In the genomic region with DNA sequence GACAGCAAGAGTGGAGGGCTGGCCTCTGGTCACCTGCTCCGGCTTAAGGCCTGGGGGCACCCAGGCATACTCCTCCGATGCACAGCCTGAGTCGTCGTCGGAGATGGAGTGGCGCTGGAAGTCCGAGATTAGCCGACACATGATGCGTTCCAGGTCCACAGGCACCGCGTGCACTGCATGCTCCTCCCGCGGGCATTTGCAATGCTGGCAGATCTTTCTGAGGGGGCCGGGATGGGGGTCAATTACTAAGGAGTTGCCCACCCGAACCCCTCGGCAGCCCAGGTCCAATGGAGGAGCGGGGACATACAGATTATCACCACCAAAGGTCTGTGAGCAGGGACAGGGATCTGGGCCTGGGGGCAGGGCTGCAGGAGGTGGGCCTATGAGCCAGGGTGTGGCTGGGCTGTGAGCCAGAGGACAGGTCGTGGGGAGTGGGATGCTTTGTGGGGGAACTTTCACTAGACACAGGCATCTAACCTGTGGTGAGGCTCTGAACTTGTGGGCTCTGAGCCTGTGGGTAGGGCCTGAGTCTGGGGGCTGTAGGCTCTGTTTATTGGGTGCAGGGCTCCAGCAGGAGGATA, we compare ENCODE assay signal across 11 cellular contexts. TPM values are rescaled to one million over a fixed set of nuclear protein-coding genes. Genes with fewer than 3 reads are reported as not detected.
DNase-seq lines count a peak whose midpoint lies in the region; ATAC-seq and TF ChIP-seq lines count a peak whose summit lies in the region.
"Had no signal": no experiment of that assay in that cellular context is flagged by ENCODE, and none has a peak within 500 bp of the region (broad histone marks: within the 10 kb centered on the region; RNA-seq: fewer than 3 reads in every experiment).

No MANE protein-coding gene starts in this region.

- H3K4me3 ChIP-seq in left ventricle myocardium inferior = peak overlapping the region; percentile 69

- no peaks in the 10 kb centered on the region for H3K9me3 ChIP-seq in left ventricle myocardium inferior (replicated peaks)

- peaks cover 20% of the 10 kb centered on the region for H3K4me1 Mint-ChIP-seq in T-helper 1 cell treated with Interleukin-12 subunit alpha and Interleukin-12 subunit beta and Interleukin-4 antibody, amounts not matched to agents 30 μg/mL and 1 μg/mL, for 36 hours (ENCODE audit: low read depth)
- peaks cover 13% of the 10 kb centered on the region for H3K4me1 Mint-ChIP-seq in activated T-helper 1 cell treated with anti-CD3 and anti-CD28 coated beads, Interleukin-12 subunit alpha, Interleukin-12 subunit beta, Interleukin-2, Interleukin-4 antibody, amounts not matched to agents 30 ng/mL and 10 ng/mL and 1 ng/mL, durations not matched to agents 14 hours and 24 hours and 36 hours (ENCODE audit: low read depth)
- peaks cover 39% of the 10 kb centered on the region for H3K4me1 Mint-ChIP-seq in stimulated activated memory B cell treated with anti-CD40 and anti-IgM and Interleukin-4, amounts not matched to agents 10 μg/mL and 1 μg/mL and 100 μg/mL, for 72 hours

- H3K36me3 Mint-ChIP-seq in T-helper 1 cell treated with Interleukin-12 subunit alpha and Interleukin-12 subunit beta and Interleukin-4 antibody, amounts not matched to agents 30 μg/mL and 1 μg/mL, for 36 hours (ENCODE audit: low read depth) = peaks cover 18% of the 10 kb centered on the region
- peaks cover 23% of the 10 kb centered on the region for H3K36me3 Mint-ChIP-seq in activated T-helper 1 cell treated with anti-CD3 and anti-CD28 coated beads, Interleukin-12 subunit alpha, Interleukin-12 subunit beta, Interleukin-2, Interleukin-4 antibody, amounts not matched to agents 30 ng/mL and 10 ng/mL and 1 ng/mL, durations not matched to agents 14 hours and 24 hours and 36 hours (ENCODE audit: low read depth)
- H3K36me3 Mint-ChIP-seq in stimulated activated memory B cell treated with anti-CD40 and anti-IgM and Interleukin-4, amounts not matched to agents 10 μg/mL and 1 μg/mL and 100 μg/mL, for 72 hours = peaks cover 30% of the 10 kb centered on the region

- no peaks in the 10 kb centered on the region for H3K27me3 ChIP-seq in left ventricle myocardium inferior (ENCODE audit: low read depth)

- H3K4me3 Mint-ChIP-seq in T-helper 1 cell treated with Interleukin-12 subunit alpha and Interleukin-12 subunit beta and Interleukin-4 antibody, amounts not matched to agents 30 μg/mL and 1 μg/mL, for 36 hours = peak overlapping the region; percentile 68
- H3K4me3 Mint-ChIP-seq in activated T-helper 1 cell treated with anti-CD3 and anti-CD28 coated beads, Interleukin-12 subunit alpha, Interleukin-12 subunit beta, Interleukin-2, Interleukin-4 antibody, amounts not matched to agents 30 ng/mL and 10 ng/mL and 1 ng/mL, durations not matched to agents 14 hours and 24 hours and 36 hours = peak overlapping the region; percentile 84
- H3K4me3 Mint-ChIP-seq in stimulated activated memory B cell treated with anti-CD40 and anti-IgM and Interleukin-4, amounts not matched to agents 10 μg/mL and 1 μg/mL and 100 μg/mL, for 72 hours = peak overlapping the region; percentile 94

- no peaks in the 10 kb centered on the region for H3K9me3 Mint-ChIP-seq in T-helper 1 cell treated with Interleukin-12 subunit alpha and Interleukin-12 subunit beta and Interleukin-4 antibody, amounts not matched to agents 30 μg/mL and 1 μg/mL, for 36 hours
- no peaks in the 10 kb centered on the region for H3K9me3 Mint-ChIP-seq in activated T-helper 1 cell treated with anti-CD3 and anti-CD28 coated beads, Interleukin-12 subunit alpha, Interleukin-12 subunit beta, Interleukin-2, Interleukin-4 antibody, amounts not matched to agents 30 ng/mL and 10 ng/mL and 1 ng/mL, durations not matched to agents 14 hours and 24 hours and 36 hours
- H3K9me3 Mint-ChIP-seq in stimulated activated memory B cell treated with anti-CD40 and anti-IgM and Interleukin-4, amounts not matched to agents 10 μg/mL and 1 μg/mL and 100 μg/mL, for 72 hours = no peaks in the 10 kb centered on the region

- peak overlapping the region; percentile 88 for H3K27ac ChIP-seq in left ventricle myocardium inferior (replicated peaks)
- H3K27ac ChIP-seq: HL-60 had no signal

- H3K36me3 ChIP-seq in left ventricle myocardium inferior = peaks cover 34% of the 10 kb centered on the region

- H3K4me1 ChIP-seq in left ventricle myocardium inferior = peaks cover 15% of the 10 kb centered on the region

- no peak for TF ChIP-seq CTCF in left ventricle myocardium inferior (IDR thresholded peaks at IDR 0.05; ENCODE audit: borderline replicate concordance)

- no peaks in the 10 kb centered on the region for H3K27me3 Mint-ChIP-seq in T-helper 1 cell treated with Interleukin-12 subunit alpha and Interleukin-12 subunit beta and Interleukin-4 antibody, amounts not matched to agents 30 μg/mL and 1 μg/mL, for 36 hours (ENCODE audit: low read depth)
- H3K27me3 Mint-ChIP-seq in activated T-helper 1 cell treated with anti-CD3 and anti-CD28 coated beads, Interleukin-12 subunit alpha, Interleukin-12 subunit beta, Interleukin-2, Interleukin-4 antibody, amounts not matched to agents 30 ng/mL and 10 ng/mL and 1 ng/mL, durations not matched to agents 14 hours and 24 hours and 36 hours (ENCODE audit: insufficient read depth) = no peaks in the 10 kb centered on the region
- H3K27me3 Mint-ChIP-seq in stimulated activated memory B cell treated with anti-CD40 and anti-IgM and Interleukin-4, amounts not matched to agents 10 μg/mL and 1 μg/mL and 100 μg/mL, for 72 hours = no peaks in the 10 kb centered on the region

- intact Hi-C loops in activated T-helper 1 cell treated with anti-CD3 and anti-CD28 coated beads, Interleukin-12 subunit alpha, Interleukin-12 subunit beta, Interleukin-2, Interleukin-4 antibody, amounts not matched to agents 30 ng/mL and 10 ng/mL and 1 ng/mL, durations not matched to agents 14 hours and 24 hours and 36 hours (cut with micrococcal nuclease) = loop anchor here (1.0 kb wide), 1 partner anchor 11 kb away; no protein-coding TSS in a partner anchor
- intact Hi-C loops in left ventricle myocardium inferior (cut with micrococcal nuclease) = no loop called here

- no peak for ATAC-seq in stimulated activated memory B cell treated with anti-CD40 and anti-IgM and Interleukin-4, amounts not matched to agents 10 μg/mL and 1 μg/mL and 100 μg/mL, for 72 hours
- no peak for ATAC-seq in HG03439 (IDR thresholded peaks at IDR 0.05; ENCODE audit: unreplicated experiment)

- DNase-seq in T-helper 1 cell (no peak), left ventricle myocardium inferior (no peak), 8988T (no peak)
- no peak for DNase-seq in activated T-helper 1 cell treated with anti-CD3 and anti-CD28 coated beads, Interleukin-12 subunit alpha, Interleukin-12 subunit beta, Interleukin-2, Interleukin-4 antibody, amounts not matched to agents 30 ng/mL and 10 ng/mL and 1 ng/mL, durations not matched to agents 14 hours and 24 hours and 36 hours (ENCODE audit: low spot score)
- DNase-seq in stimulated activated CD4-positive, alpha-beta T cell treated with anti-CD3 and anti-CD28 coated beads, Interleukin-2, amount 100 ng/mL, for 24 hours = no peak
- DNase-seq: activated CD4-positive, alpha-beta T cell treated with anti-CD3 and anti-CD28 coated beads, Interleukin-2, amount 50 U/mL, for 1 hour; NCI-H524 treated with DMSO at 0.1 percent for 48 hours had no signal

- H3K27ac Mint-ChIP-seq in T-helper 1 cell treated with Interleukin-12 subunit alpha and Interleukin-12 subunit beta and Interleukin-4 antibody, amounts not matched to agents 30 μg/mL and 1 μg/mL, for 36 hours = no peak overlapping the region
- H3K27ac Mint-ChIP-seq in activated T-helper 1 cell treated with anti-CD3 and anti-CD28 coated beads, Interleukin-12 subunit alpha, Interleukin-12 subunit beta, Interleukin-2, Interleukin-4 antibody, amounts not matched to agents 30 ng/mL and 10 ng/mL and 1 ng/mL, durations not matched to agents 14 hours and 24 hours and 36 hours = no peak overlapping the region
- peak overlapping the region; percentile 77 for H3K27ac Mint-ChIP-seq in stimulated activated memory B cell treated with anti-CD40 and anti-IgM and Interleukin-4, amounts not matched to agents 10 μg/mL and 1 μg/mL and 100 μg/mL, for 72 hours

RNA-seq across cellular contexts. Expression of gene PRICKLE3, which starts 2.4 kb away (rescaled TPM):
- total RNA-seq in activated T-helper 1 cell treated with anti-CD3 and anti-CD28 coated beads, Interleukin-12 subunit alpha, Interleukin-12 subunit beta, Interleukin-2, Interleukin-4 antibody, amounts not matched to agents 30 ng/mL and 10 ng/mL and 1 ng/mL, durations not matched to agents 14 hours and 24 hours and 36 hours = 19.5 and 20.4 TPM in 2 replicates
- 9.7 TPM for total RNA-seq in left ventricle myocardium inferior

RNA-seq across cellular contexts. Expression of gene PLP2, which starts 12.1 kb away (rescaled TPM):
- 72.9 and 73.2 TPM in 2 replicates for total RNA-seq in activated T-helper 1 cell treated with anti-CD3 and anti-CD28 coated beads, Interleukin-12 subunit alpha, Interleukin-12 subunit beta, Interleukin-2, Interleukin-4 antibody, amounts not matched to agents 30 ng/mL and 10 ng/mL and 1 ng/mL, durations not matched to agents 14 hours and 24 hours and 36 hours
- 42.1 TPM for total RNA-seq in left ventricle myocardium inferior

RNA-seq across cellular contexts. Expression of gene SYP, which starts 16.2 kb away (rescaled TPM):
- total RNA-seq in activated T-helper 1 cell treated with anti-CD3 and anti-CD28 coated beads, Interleukin-12 subunit alpha, Interleukin-12 subunit beta, Interleukin-2, Interleukin-4 antibody, amounts not matched to agents 30 ng/mL and 10 ng/mL and 1 ng/mL, durations not matched to agents 14 hours and 24 hours and 36 hours = 2.9 and 3.3 TPM in 2 replicates
- total RNA-seq in left ventricle myocardium inferior = 1.6 TPM

RNA-seq across cellular contexts. Expression of gene MAGIX, which starts 21.2 kb away (rescaled TPM):
- total RNA-seq in activated T-helper 1 cell treated with anti-CD3 and anti-CD28 coated beads, Interleukin-12 subunit alpha, Interleukin-12 subunit beta, Interleukin-2, Interleukin-4 antibody, amounts not matched to agents 30 ng/mL and 10 ng/mL and 1 ng/mL, durations not matched to agents 14 hours and 24 hours and 36 hours = 1.4 and 2.8 TPM in 2 replicates
- 2.4 TPM for total RNA-seq in left ventricle myocardium inferior

RNA-seq across cellular contexts. Expression of gene CACNA1F, which starts 49.3 kb away (rescaled TPM):
- total RNA-seq in activated T-helper 1 cell treated with anti-CD3 and anti-CD28 coated beads, Interleukin-12 subunit alpha, Interleukin-12 subunit beta, Interleukin-2, Interleukin-4 antibody, amounts not matched to agents 30 ng/mL and 10 ng/mL and 1 ng/mL, durations not matched to agents 14 hours and 24 hours and 36 hours = 0.05 and 0.13 TPM in 2 replicates
- 0.08 TPM for total RNA-seq in left ventricle myocardium inferior
